In the genomic region with DNA sequence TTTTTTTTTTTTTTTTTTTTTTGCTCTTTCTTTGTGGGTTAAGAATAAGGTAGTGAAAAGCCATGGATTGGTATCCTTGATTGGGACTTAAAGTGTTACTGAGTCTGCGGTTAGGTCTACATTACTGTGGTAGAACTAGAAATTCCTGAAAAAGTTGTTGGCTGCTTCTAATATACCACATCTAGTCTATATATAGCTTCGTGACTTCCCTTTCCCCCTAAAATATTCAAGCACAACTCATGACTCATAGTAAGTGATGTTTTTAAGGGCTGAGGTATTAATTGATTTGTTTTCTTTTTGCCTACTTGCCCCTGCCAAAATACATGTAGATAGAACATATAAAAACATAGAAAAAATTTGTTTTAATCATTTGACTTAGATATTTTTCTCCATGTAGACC, we compare ENCODE assay signal across 1 cellular context.
TF ChIP-seq lines count a peak whose summit lies in the region.

No MANE protein-coding gene starts in this region.

TF ChIP-seq in GM12878, 131 proteins besides CTCF, POLR2A, EP300 and RAD21 (continued from another document):
- TF ChIP-seq HSF1 (IDR thresholded peaks at IDR 0.05; ENCODE audit: low read depth, low read length) (no peak), NBN (IDR thresholded peaks at IDR 0.05) (no peak), NFXL1 (IDR thresholded peaks at IDR 0.05; ENCODE audit: borderline replicate concordance) (no peak)
TF ChIP-seq in GM12878: peak in this region for 0.
